In genomic region chr16:88609426-88609825, GRCh38 we compare ENCODE assay signal across 3 cellular contexts. TPM values are rescaled to one million over a fixed set of nuclear protein-coding genes. Genes with fewer than 3 reads are reported as not detected.
"Had no signal": no experiment of that assay in that cellular context is flagged by ENCODE, and none has a peak within 500 bp of the region (broad histone marks: within the 10 kb centered on the region; RNA-seq: fewer than 3 reads in every experiment).

No MANE protein-coding gene starts in this region.

RNA-seq across cellular contexts. Expression of gene IL17C, which starts 28.9 kb away (rescaled TPM):
- total RNA-seq: activated CD4-positive, alpha-beta T cell treated with anti-CD3 and anti-CD28 coated beads, Interleukin-2, amount 10 ng/mL, durations not matched to agents 24 days and 14 days; activated CD8-positive, alpha-beta memory T cell treated with anti-CD3 and anti-CD28 coated beads for 36 hours; T-helper 1 cell treated with Interleukin-12 subunit alpha and Interleukin-12 subunit beta and Interleukin-4 antibody, amounts not matched to agents 30 ng/mL and 1 ng/mL, for 36 hours had no signal
